ENCODE assay signal across 27 cellular contexts in the genomic region with DNA sequence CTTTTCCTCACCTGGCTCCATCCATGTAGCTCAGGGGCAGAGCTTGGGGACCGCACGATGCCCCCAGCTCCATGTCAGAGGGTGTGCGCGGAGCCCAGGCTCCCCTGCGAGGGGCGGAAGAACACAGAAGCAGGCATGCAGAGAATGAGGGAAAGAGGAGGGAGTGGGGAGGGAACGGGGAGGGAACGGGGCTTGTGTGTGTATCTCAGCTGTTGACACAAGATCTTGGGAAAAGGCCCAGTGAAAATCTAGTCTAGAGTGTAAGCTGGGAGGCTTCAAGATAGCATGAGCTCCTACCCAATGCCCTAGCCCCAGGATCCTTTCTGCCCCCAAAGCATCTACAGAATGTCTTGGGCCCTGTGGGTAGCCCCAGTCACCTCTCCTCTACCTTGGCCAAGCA. TPM values are rescaled to one million over a fixed set of nuclear protein-coding genes. Genes with fewer than 3 reads are reported as not detected.
DNase-seq lines count a peak whose midpoint lies in the region; ATAC-seq and TF ChIP-seq lines count a peak whose summit lies in the region.
"Had no signal": no experiment of that assay in that cellular context is flagged by ENCODE, and none has a peak within 500 bp of the region (broad histone marks: within the 10 kb centered on the region; RNA-seq: fewer than 3 reads in every experiment).

No MANE protein-coding gene starts in this region.

- BruUV-seq in IMR-90 (replicated peaks; lab: Mats Ljungman, UMichigan) = no TSS peak

- no peak overlapping the region for H3K4me2 ChIP-seq in IMR-90 (ENCODE audit: low read depth, low read length)

- DNase-seq in IMR-90 = no peak
- no peak for DNase-seq in coronary artery (ENCODE audit: low spot score)
- no peak for DNase-seq in left lobe of liver (ENCODE audit: low spot score)
- no peak for DNase-seq in thoracic aorta (ENCODE audit: low spot score)
- DNase-seq in Kasumi-1 (lab: John Stamatoyannopoulos, UW) = no peak
- no peak for DNase-seq in GM13977 (ENCODE audit: low spot score)
- no peak for DNase-seq in AG08395 (ENCODE audit: low spot score)
- DNase-seq: activated CD4-positive, alpha-beta T cell treated with anti-CD3 and anti-CD28 coated beads, Interleukin-2, amount 50 U/mL, for 48 hours; activated CD4-positive, CD25-positive, alpha-beta regulatory T cell; activated naive CD4-positive, alpha-beta T cell treated with anti-CD3 and anti-CD28 coated beads, Interleukin-2, amount 10 ng/mL, durations not matched to agents 7 days and 5 days; colonic mucosa; DMS79 treated with DMSO at 0.1 percent for 48 hours; glutamatergic neuron; islet precursor cell; midbrain; naive thymus-derived CD8-positive, alpha-beta T cell; NCI-H1092; NCI-H1694 treated with DMSO at 0.1 percent for 48 hours; NCI-H2171 treated with DMSO at 0.1 percent for 48 hours; NCI-H524 treated with DMSO at 0.1 percent for 48 hours; NK-92 treated with Interleukin-12 subunit alpha and Interleukin-12 subunit beta, amount 100 ng/mL, for 24 hours; nucleus accumbens; SIG-M5; small intestine; stimulated activated naive CD8-positive, alpha-beta T cell treated with anti-CD3 and anti-CD28 coated beads, Interleukin-15, amount 100 ng/mL, for 72 hours; SW 1271; transverse colon had no signal

- no peak for TF ChIP-seq CTCF in IMR-90 (conservative IDR thresholded peaks at IDR 0.05; ENCODE audit: low read depth, low read length)
- TF ChIP-seq CTCF in coronary artery (IDR thresholded peaks at IDR 0.05) = no peak
- no peak for TF ChIP-seq CTCF in thoracic aorta (IDR thresholded peaks at IDR 0.05)
- TF ChIP-seq CTCF in GM13977 (IDR thresholded peaks at IDR 0.05; ENCODE audit: extremely low read depth, insufficient read depth, missing control alignments) = no peak

- dilution Hi-C loops in IMR-90 (cut with HindIII; ENCODE audit: low sequenced_read_pairs, unreplicated experiment) = no loop called here

- peak overlapping the region; percentile 67 for H4K5ac ChIP-seq in IMR-90 (ENCODE audit: low read depth, low read length)

- H3K4me1 ChIP-seq in IMR-90 (ENCODE audit: control insufficient read depth, insufficient read depth, low read length) = peaks cover 15% of the 10 kb centered on the region
- peaks cover 6 to 24% of the 10 kb centered on the region in 2 donors for H3K4me1 ChIP-seq in thoracic aorta (ENCODE audit: control insufficient read depth in 1 of 2, low read depth in 2 of 2)
- H3K4me1 ChIP-seq: colonic mucosa had no signal

- POLR2A ChIA-PET in IMR-90 (lab: Charles Lee; ENCODE audit: unreplicated experiment) = no interaction called here

- CTCF ChIA-PET in IMR-90 (lab: Yijun Ruan, JAX) = interaction anchor here (0.7 to 1.1 kb wide), 2 partner anchors 10 to 44 kb away, joined by 3 to 6 read pairs; no protein-coding TSS in a partner anchor

- H3K9me1 ChIP-seq in IMR-90 (ENCODE audit: insufficient read depth, low read length) = peaks cover 27% of the 10 kb centered on the region; the same call in 1 of the 2 replicates

- intact Hi-C loops in IMR-90 (cut with micrococcal nuclease) = no loop called here

- 80% methylated on average over 2 of the region's 8 CpGs; no CpG with 5 or more reads in 1 of the 2 experiments for WGBS in IMR-90 (ENCODE audit: extremely low coverage in 2 of 2, insufficient read length in 1 of 2), 2 experiments

- peak overlapping the region; percentile 66 for H3K18ac ChIP-seq in IMR-90 (ENCODE audit: low read depth, low read length)

- peak overlapping the region; percentile 49 for H2AFZ ChIP-seq in IMR-90 (replicated peaks; ENCODE audit: low read length, poor library complexity)

- peak overlapping the region; percentile 85 for H2AK5ac ChIP-seq in IMR-90 (ENCODE audit: low read depth, low read length)

- no peak for TF ChIP-seq POLR2A in IMR-90 (IDR thresholded peaks at IDR 0.05; ENCODE audit: low read depth, low read length)

- H2BK20ac ChIP-seq in IMR-90 (ENCODE audit: low read depth, low read length) = peak overlapping the region; percentile 38; the same call in 1 of the 2 replicates

- peak overlapping the region; percentile 64 for H3K4ac ChIP-seq in IMR-90 (ENCODE audit: low read depth, low read length)

- H3K14ac ChIP-seq in IMR-90 (replicated peaks; ENCODE audit: low read depth, low read length) = peak overlapping the region; percentile 77

- H3K9me3 ChIP-seq in IMR-90 (ENCODE audit: control insufficient read depth, insufficient read depth, low read length) (no peaks in the 10 kb centered on the region), thoracic aorta (no peaks in the 10 kb centered on the region)
- H3K9me3 ChIP-seq: colonic mucosa, transverse colon had no signal

- H3K27ac ChIP-seq in IMR-90 (ENCODE audit: insufficient read depth, low read length) = peak overlapping the region; percentile 71
- peak overlapping the region; percentile 23 to 52 for H3K27ac ChIP-seq in coronary artery
- H3K27ac ChIP-seq in thoracic aorta = peak overlapping the region; percentile 87
- H3K27ac ChIP-seq: colonic mucosa had no signal

- peaks cover 0 to 18% of the 10 kb centered on the region in 2 experiments; a peak in 3 of 4 replicates for H3K79me1 ChIP-seq in IMR-90 (ENCODE audit: low read depth in 1 of 2, low read length in 2 of 2)

- peak overlapping the region; percentile 23; the same call in 1 of the 3 replicates for H2BK15ac ChIP-seq in IMR-90 (ENCODE audit: low read depth, low read length)

- peak overlapping the region; percentile 60 for H4K91ac ChIP-seq in IMR-90 (ENCODE audit: insufficient read depth, low read depth, low read length)

- ATAC-seq in IMR-90 (ENCODE audit: low read depth) (peak; percentile 25), left lobe of liver (peak; percentile 70), thoracic aorta (ENCODE audit: insufficient number of reproducible peaks, low FRiP score, low read depth) (no peak)
- ATAC-seq: naive thymus-derived CD8-positive, alpha-beta T cell; stimulated activated naive CD8-positive, alpha-beta T cell treated with anti-CD3 and anti-CD28 coated beads, Interleukin-15, amount 100 ng/mL, for 72 hours had no signal

- H3K36me3 ChIP-seq in IMR-90 (ENCODE audit: control insufficient read depth, insufficient read depth, low read length) = peaks cover 16% of the 10 kb centered on the region; the same call in 1 of the 2 replicates
- H3K36me3 ChIP-seq in thoracic aorta = peaks cover 45% of the 10 kb centered on the region

- H3K27me3 ChIP-seq in IMR-90 (ENCODE audit: control insufficient read depth, insufficient read depth, low read length) (no peaks in the 10 kb centered on the region), thoracic aorta (replicated peaks; ENCODE audit: insufficient read depth) (no peaks in the 10 kb centered on the region)
- H3K27me3 ChIP-seq: colonic mucosa, transverse colon had no signal

- peak overlapping the region; percentile 74 for H2BK5ac ChIP-seq in IMR-90 (ENCODE audit: low read depth, low read length, poor library complexity, severe bottlenecking)

- H2AK9ac ChIP-seq in IMR-90 (replicated peaks; ENCODE audit: low read depth, low read length, poor library complexity) = peak overlapping the region; percentile 71

- 0 out of 2 replicates have a peak, but pooled peaks cover 3% of the 10 kb centered on the region for H4K20me1 ChIP-seq in IMR-90 (ENCODE audit: insufficient read depth, low read length)

- peak overlapping the region; percentile 59; the same call in 1 of the 2 replicates for H2BK120ac ChIP-seq in IMR-90 (ENCODE audit: low read depth, low read length)

- no peak overlapping the region for H3K56ac ChIP-seq in IMR-90 (ENCODE audit: extremely low read depth, insufficient read depth, low read length)

- H3K9ac ChIP-seq in IMR-90 (ENCODE audit: low read depth, low read length) = 0 out of 2 replicates have a peak overlapping the region, but pooled peaks have one; percentile 18

- no peak for TF ChIP-seq RAD21 in IMR-90 (IDR thresholded peaks at IDR 0.05; ENCODE audit: low read length)

- H3K4me3 ChIP-seq in IMR-90 (ENCODE audit: insufficient read depth, low read depth, low read length) = no peak overlapping the region
- no peak overlapping the region for H3K4me3 ChIP-seq in coronary artery
- H3K4me3 ChIP-seq in thoracic aorta = no peak overlapping the region
- H3K4me3 ChIP-seq: colonic mucosa, transverse colon had no signal

- in situ Hi-C loops in IMR-90 (cut with MboI; ENCODE audit: low sequenced_read_pairs) = no loop called here
- in situ Hi-C loops in GM13977 (cut with MboI; ENCODE audit: low pct_unique_long_range_greater_than_20kb, low sequenced_read_pairs, unreplicated experiment) = no loop called here

- H4K8ac ChIP-seq in IMR-90 (ENCODE audit: low read depth in 2 of 2, low read length in 2 of 2) = peak overlapping the region; percentile 18 to 44; a peak in 2 of 4 replicates

- peak overlapping the region; percentile 30; the same call in 1 of the 2 replicates for H3K23ac ChIP-seq in IMR-90 (ENCODE audit: low read depth, low read length)

TF ChIP-seq in IMR-90, 13 proteins besides CTCF, POLR2A, EP300 and RAD21 (continues in another document):
- TF ChIP-seq MAFK (IDR thresholded peaks at IDR 0.05; ENCODE audit: low read depth, low read length) = no peak

RNA-seq across cellular contexts. Expression of a gene that starts 25.0 kb away (rescaled TPM):
- 5.6 TPM in 2 replicates for total RNA-seq in IMR-90 (2012; rRNA removed)
- 14.6 and 16.5 TPM in 2 replicates for polyA plus RNA-seq in IMR-90 (2012; rRNA removed)
- polyA plus RNA-seq in IMR-90 (2012; cell fraction: cytosol; rRNA removed) = 10.2 and 12.8 TPM in 2 replicates
- polyA plus RNA-seq in IMR-90 (2012; cell fraction: nucleus; rRNA removed; ENCODE audit: low replicate concordance) = 61.0 and 69.6 TPM in 2 replicates
- 11.5 TPM for total RNA-seq in left lobe of liver
- 10 to 100 TPM; 55.0 to 78.2 TPM for total RNA-seq in thoracic aorta

RNA-seq across cellular contexts. Expression of a gene that starts 37.9 kb away (rescaled TPM):
- 18.9 and 20.4 TPM in 2 replicates for total RNA-seq in IMR-90 (2012; rRNA removed)
- 24.0 and 25.4 TPM in 2 replicates for polyA plus RNA-seq in IMR-90 (2012; rRNA removed)
- polyA plus RNA-seq in IMR-90 (2012; cell fraction: cytosol; rRNA removed) = 19.3 and 21.1 TPM in 2 replicates
- polyA plus RNA-seq in IMR-90 (2012; cell fraction: nucleus; rRNA removed; ENCODE audit: low replicate concordance) = 51.4 and 75.4 TPM in 2 replicates
- 11.1 TPM for total RNA-seq in left lobe of liver
- total RNA-seq in thoracic aorta = 100 to 1,000 TPM in 1 of 2 donors, 10 to 100 TPM in 1; 78.8 to 149 TPM

RNA-seq across cellular contexts. Expression of a gene that starts 51.0 kb away (rescaled TPM):
- total RNA-seq in IMR-90 (2012; rRNA removed) = 16.8 and 16.9 TPM in 2 replicates
- polyA plus RNA-seq in IMR-90 (2012; rRNA removed) = 103 and 119 TPM in 2 replicates
- polyA plus RNA-seq in IMR-90 (2012; cell fraction: cytosol; rRNA removed) = 27.6 and 89.3 TPM in 2 replicates
- polyA plus RNA-seq in IMR-90 (2012; cell fraction: nucleus; rRNA removed; ENCODE audit: low replicate concordance) = 319 and 862 TPM in 2 replicates
- total RNA-seq in left lobe of liver = 101 TPM
- 100 to 1,000 TPM; 126 to 144 TPM for total RNA-seq in thoracic aorta

RNA-seq across cellular contexts. Expression of a gene that starts 54.6 kb away (rescaled TPM):
- 11.5 and 13.9 TPM in 2 replicates for total RNA-seq in IMR-90 (2012; rRNA removed)
- polyA plus RNA-seq in IMR-90 (2012; rRNA removed) = 21.0 and 24.9 TPM in 2 replicates
- 25.6 and 36.2 TPM in 2 replicates for polyA plus RNA-seq in IMR-90 (2012; cell fraction: cytosol; rRNA removed)
- 5.7 and 15.2 TPM in 2 replicates for polyA plus RNA-seq in IMR-90 (2012; cell fraction: nucleus; rRNA removed; ENCODE audit: low replicate concordance)
- 14.1 TPM for total RNA-seq in left lobe of liver
- 10 to 100 TPM; 20.7 to 22.6 TPM for total RNA-seq in thoracic aorta
